Comparison of ENCODE assay signal across 11 cellular contexts in genomic region chr17:78151514-78152008, GRCh38. TPM values are rescaled to one million over a fixed set of nuclear protein-coding genes. Genes with fewer than 3 reads are reported as not detected.
DNase-seq lines count a peak whose midpoint lies in the region; ATAC-seq and TF ChIP-seq lines count a peak whose summit lies in the region.
"Had no signal": no experiment of that assay in that cellular context is flagged by ENCODE, and none has a peak within 500 bp of the region (broad histone marks: within the 10 kb centered on the region; RNA-seq: fewer than 3 reads in every experiment).

No MANE protein-coding gene starts in this region.

- H3K4me2 ChIP-seq in SK-N-SH, result no peak overlapping the region

- H3F3A ChIP-seq in SK-N-SH (replicated peaks; ENCODE audit: insufficient read depth), result no peaks in the 10 kb centered on the region

- H3K9me3 ChIP-seq in SK-N-SH (no peaks in the 10 kb centered on the region), transverse colon (no peaks in the 10 kb centered on the region)

- H3K27me3 ChIP-seq in SK-N-SH (ENCODE audit: insufficient read depth) (no peaks in the 10 kb centered on the region), transverse colon (no peaks in the 10 kb centered on the region)

- TF ChIP-seq CTCF in SK-N-SH (IDR thresholded peaks at IDR 0.05) (no peak), transverse colon (IDR thresholded peaks at IDR 0.05) (no peak)

- no peaks in the 10 kb centered on the region for H3K9me2 ChIP-seq in SK-N-SH

- CTCF ChIA-PET in SK-N-SH (lab: Yijun Ruan, JAX), result interaction anchor here (1.0 to 6.2 kb wide), 3 partner anchors 11 to 66 kb away, joined by 3 to 43 read pairs (median 4); no protein-coding TSS in a partner anchor

- POLR2A ChIA-PET in SK-N-SH (lab: Yijun Ruan, JAX), result no interaction called here

- TF ChIP-seq EP300 in SK-N-SH (IDR thresholded peaks at IDR 0.05; ENCODE audit: borderline replicate concordance in 1 of 2, low read depth in 1 of 2, low read length in 1 of 2) (no peak), transverse colon (IDR thresholded peaks at IDR 0.05; ENCODE audit: low read depth) (no peak)

- intact Hi-C loops in transverse colon (cut with DNase I; ENCODE audit: low total_unique reads), result no loop called here

- no peak for TF ChIP-seq RAD21 in SK-N-SH (IDR thresholded peaks at IDR 0.05; ENCODE audit: low read length)

- H4K20me1 ChIP-seq in SK-N-SH (ENCODE audit: insufficient read depth), result no peaks in the 10 kb centered on the region

- H3K27ac ChIP-seq in SK-N-SH (ENCODE audit: low read depth in 2 of 2, low read length in 1 of 2) (no peak overlapping the region), transverse colon (peak overlapping the region; percentile 59 to 85 (median 74))
- H3K27ac ChIP-seq: coronary artery had no signal

- no peak overlapping the region for H3K4me3 ChIP-seq in SK-N-SH (ENCODE audit: low read depth in 2 of 2, low read length in 1 of 2)
- H3K4me3 ChIP-seq in transverse colon, result no peak overlapping the region
- H3K4me3 ChIP-seq: coronary artery had no signal

- no peaks in the 10 kb centered on the region for H3K79me2 ChIP-seq in SK-N-SH (ENCODE audit: insufficient read depth)

- WGBS in SK-N-SH (ENCODE audit: low lambda C conversion rate), result 77% methylated on average over 7 of the region's 7 CpGs
- WGBS in transverse colon (ENCODE audit: low coverage in 1 of 2), 2 donors, result 43 to 65% methylated on average over 5 to 7 of the region's 7 CpGs

- no peak overlapping the region for H2AFZ ChIP-seq in SK-N-SH (ENCODE audit: low read depth)

- no peak for TF ChIP-seq POLR2A in transverse colon (IDR thresholded peaks at IDR 0.05)

- in situ Hi-C loops in transverse colon (cut with MboI; ENCODE audit: low pct_ligation_motif_present in 1 of 4, low pct_unique_long_range_greater_than_20kb in 1 of 4, low sequenced_read_pairs in 3 of 4), result no loop called here

- peaks cover 0 to 2% of the 10 kb centered on the region in 2 experiments; a peak in 1 of 4 replicates for H3K4me1 ChIP-seq in SK-N-SH (ENCODE audit: control insufficient read depth in 1 of 2, insufficient read depth in 2 of 2, low read depth in 1 of 2, low read length in 1 of 2)
- peaks cover 0 to 54% (median 30%) of the 10 kb centered on the region in 4 donors for H3K4me1 ChIP-seq in transverse colon

- no peak overlapping the region for H3K9ac ChIP-seq in SK-N-SH

- peak; percentile 24; the same call in 1 of the 3 replicates for ATAC-seq in SK-N-SH treated with all-trans-retinoic acid at 6 μM for 48 hours
- no peak for ATAC-seq in GM18498 (IDR thresholded peaks at IDR 0.05; ENCODE audit: unreplicated experiment)

- DNase-seq in SK-N-SH (no peak), kidney glomerular epithelial cell (lab: John Stamatoyannopoulos, UW) (peak; percentile 11), transverse colon (peak; percentile 74), NCI-H1694 treated with DMSO at 0.1 percent for 48 hours (lab: John Stamatoyannopoulos, UW) (no peak)
- DNase-seq: activated effector memory CD4-positive, alpha-beta T cell treated with anti-CD3 and anti-CD28 coated beads, Interleukin-2, amount 50 U/mL, for 16 hours; head of caudate nucleus had no signal

- H3K36me3 ChIP-seq in SK-N-SH (replicated peaks in 1 of 2; ENCODE audit: control insufficient read depth in 1 of 2, insufficient read depth in 2 of 2, low read length in 1 of 2) (no peaks in the 10 kb centered on the region), transverse colon (no peaks in the 10 kb centered on the region)

TF ChIP-seq in SK-N-SH treated with all-trans-retinoic acid at 6 μM for 48 hours, 23 proteins besides CTCF, POLR2A, EP300 and RAD21 (continues in another document):
- TF ChIP-seq TCF4 (CRISPR knock-in tag; IDR thresholded peaks at IDR 0.05; ENCODE audit: borderline replicate concordance), result no peak
- no peak for TF ChIP-seq ZFP30 (CRISPR knock-in tag; IDR thresholded peaks at IDR 0.05)
- no peak for TF ChIP-seq PPARA (CRISPR knock-in tag; IDR thresholded peaks at IDR 0.05; ENCODE audit: borderline replicate concordance)
- TF ChIP-seq ISL1 (CRISPR knock-in tag; IDR thresholded peaks at IDR 0.05), result no peak
- no peak for TF ChIP-seq RARB (CRISPR knock-in tag; IDR thresholded peaks at IDR 0.05)
- TF ChIP-seq ZNF565 (CRISPR knock-in tag; conservative IDR thresholded peaks at IDR 0.05; ENCODE audit: low read depth), result no peak
- no peak for TF ChIP-seq SNAI2 (CRISPR knock-in tag; IDR thresholded peaks at IDR 0.05)
- no peak for TF ChIP-seq TSHZ2 (CRISPR knock-in tag; IDR thresholded peaks at IDR 0.05)
- TF ChIP-seq CSDC2 (CRISPR knock-in tag; IDR thresholded peaks at IDR 0.05), result no peak

TF ChIP-seq in SK-N-SH, 30 proteins besides CTCF, POLR2A, EP300 and RAD21:
- no peak for TF ChIP-seq ELF1 (IDR thresholded peaks at IDR 0.05)
- no peak for TF ChIP-seq TEAD4 (IDR thresholded peaks at IDR 0.05; ENCODE audit: borderline replicate concordance, insufficient read depth)
- no peak for TF ChIP-seq RFX5 (IDR thresholded peaks at IDR 0.05; ENCODE audit: low read length)
- TF ChIP-seq CHD2 (IDR thresholded peaks at IDR 0.05; ENCODE audit: low read length, partially characterized antibody), result no peak
- TF ChIP-seq TAF1 (IDR thresholded peaks at IDR 0.05; ENCODE audit: borderline replicate concordance, low read depth, low read length), result no peak
- TF ChIP-seq EZH2phosphoT487 (IDR thresholded peaks at IDR 0.05; ENCODE audit: borderline replicate concordance, low read depth), result no peak
- no peak for TF ChIP-seq JUND (IDR thresholded peaks at IDR 0.05)
- TF ChIP-seq TCF12 (IDR thresholded peaks at IDR 0.05), result no peak
- no peak for TF ChIP-seq YY1 (IDR thresholded peaks at IDR 0.05; ENCODE audit: low read depth)
- no peak for TF ChIP-seq RCOR1 (IDR thresholded peaks at IDR 0.05; ENCODE audit: low read length)

RNA-seq across cellular contexts. Expression of gene C17orf99, which starts 5.4 kb away (rescaled TPM):
- polyA plus RNA-seq in SK-N-SH (2012; rRNA removed), result not detected in 2 replicates
- polyA plus RNA-seq in SK-N-SH (2012; cell fraction: cytosol; rRNA removed), result not detected in 2 replicates
- not detected in 2 replicates for polyA plus RNA-seq in SK-N-SH (2012; cell fraction: nucleus; rRNA removed)
- total RNA-seq in transverse colon, result not detected
- total RNA-seq: neural crest cell had no signal
- polyA plus RNA-seq: urinary bladder had no signal

RNA-seq across cellular contexts. Expression of gene SYNGR2, which starts 16.8 kb away (rescaled TPM):
- polyA plus RNA-seq in SK-N-SH (2012; rRNA removed), result 160 and 181 TPM in 2 replicates
- 76.9 and 109 TPM in 2 replicates for polyA plus RNA-seq in SK-N-SH (2012; cell fraction: cytosol; rRNA removed)
- 103 and 110 TPM in 2 replicates for polyA plus RNA-seq in SK-N-SH (2012; cell fraction: nucleus; rRNA removed)
- total RNA-seq in transverse colon, result 100 to 1,000 TPM; 102 to 121 (median 106) TPM

RNA-seq across cellular contexts. Expression of gene TMC8, which starts 21.0 kb away (rescaled TPM):
- polyA plus RNA-seq in SK-N-SH (2012; rRNA removed), result 0.15 and 0.18 TPM in 2 replicates
- polyA plus RNA-seq in SK-N-SH (2012; cell fraction: cytosol; rRNA removed), result 0.01 TPM in 1 of 2 replicates, not detected in the other
- polyA plus RNA-seq in SK-N-SH (2012; cell fraction: nucleus; rRNA removed), result 0.04 and 0.11 TPM in 2 replicates
- 10 to 100 TPM in 2 of 4 donors, 1 to 10 TPM in 2; 1.2 to 40.8 (median 9.8) TPM for total RNA-seq in transverse colon

RNA-seq across cellular contexts. Expression of gene TMC6, which starts 23.0 kb away (rescaled TPM):
- 3.8 and 5.5 TPM in 2 replicates for polyA plus RNA-seq in SK-N-SH (2012; rRNA removed)
- 1.9 and 2.8 TPM in 2 replicates for polyA plus RNA-seq in SK-N-SH (2012; cell fraction: cytosol; rRNA removed)
- 15.2 and 17.5 TPM in 2 replicates for polyA plus RNA-seq in SK-N-SH (2012; cell fraction: nucleus; rRNA removed)
- total RNA-seq in transverse colon, result 100 to 1,000 TPM in 1 of 4 donors, 10 to 100 TPM in 3; 39.7 to 181 (median 68.0) TPM

RNA-seq across cellular contexts. Expression of gene TK1, which starts 35.3 kb away (rescaled TPM):
- 70.7 and 112 TPM in 2 replicates for polyA plus RNA-seq in SK-N-SH (2012; rRNA removed)
- 42.3 and 61.2 TPM in 2 replicates for polyA plus RNA-seq in SK-N-SH (2012; cell fraction: cytosol; rRNA removed)
- 46.5 and 61.3 TPM in 2 replicates for polyA plus RNA-seq in SK-N-SH (2012; cell fraction: nucleus; rRNA removed)
- 10 to 100 TPM in 1 of 4 donors, 1 to 10 TPM in 3; 7.4 to 27.9 (median 9.4) TPM for total RNA-seq in transverse colon

Comparison
In these comparisons a context has a peak if more than half of its experiments do, and no peak if none do; other contexts are left out.
1. DNase-seq: peak in kidney glomerular epithelial cell (single experiment) and transverse colon (single experiment); none in SK-N-SH (single experiment) and NCI-H1694 treated with DMSO at 0.1 percent for 48 hours (single experiment).
2. H3K27ac ChIP-seq: peak in transverse colon (4 of 4); none in SK-N-SH (0 of 2).